14 cellular contexts compared by ENCODE assay signal in genomic region chr11:117384045-117384444, GRCh38. TPM values are rescaled to one million over a fixed set of nuclear protein-coding genes. Genes with fewer than 3 reads are reported as not detected.
DNase-seq lines count a peak whose midpoint lies in the region; ATAC-seq, FAIRE-seq and TF ChIP-seq lines count a peak whose summit lies in the region.
"Had no signal": no experiment of that assay in that cellular context is flagged by ENCODE, and none has a peak within 500 bp of the region (broad histone marks: within the 10 kb centered on the region; RNA-seq: fewer than 3 reads in every experiment).

No MANE protein-coding gene starts in this region.

- H3K4me1 ChIP-seq in aorta (ENCODE audit: control insufficient read depth in 1 of 2, insufficient read depth in 2 of 2, low read length in 2 of 2) = no peaks in the 10 kb centered on the region
- no peaks in the 10 kb centered on the region for H3K4me1 ChIP-seq in naive thymus-derived CD4-positive, alpha-beta T cell (ENCODE audit: control insufficient read depth in 2 of 2, insufficient read depth in 2 of 2, low read length in 2 of 2)

- FAIRE-seq in RCC 7860 (lab: Jason Lieb, UNC) = peak; percentile 57
- FAIRE-seq: D721Med had no signal

- H3K36me3 Mint-ChIP-seq in naive thymus-derived CD4-positive, alpha-beta T cell = peaks cover 5 to 75% (median 34%) of the 10 kb centered on the region in 5 donors

- no peaks in the 10 kb centered on the region for H3K9me3 ChIP-seq in aorta (ENCODE audit: control insufficient read depth, low read length)
- no peaks in the 10 kb centered on the region for H3K9me3 ChIP-seq in naive thymus-derived CD4-positive, alpha-beta T cell (ENCODE audit: control insufficient read depth in 2 of 3, low read length in 3 of 3)

- DNase-seq in EH (ENCODE audit: low read depth) = peak; percentile 91
- DNase-seq in RCC 7860 (ENCODE audit: low spot score) = peak; percentile 78
- DNase-seq in epithelial cell of esophagus (ENCODE audit: low read depth) = peak; percentile 96
- DNase-seq in non-pigmented ciliary epithelial cell (ENCODE audit: low read depth) = peak; percentile 79
- no peak for DNase-seq in aorta
- DNase-seq in naive thymus-derived CD4-positive, alpha-beta T cell = no peak
- no peak for DNase-seq in NCI-H1092 (lab: John Stamatoyannopoulos, UW)
- DNase-seq: activated CD4-positive, alpha-beta T cell treated with anti-CD3 and anti-CD28 coated beads, Interleukin-2, amount 50 U/mL, for 4 hours; MM.1S; naive B cell; NCI-H510A treated with DMSO at 0.1 percent for 48 hours; stimulated activated CD4-positive, alpha-beta T cell treated with anti-CD3 and anti-CD28 coated beads, Interleukin-12 subunit alpha, Interleukin-12 subunit beta, amount 100 ng/mL, for 4 hours had no signal

- POLR2A ChIA-PET in naive thymus-derived CD4-positive, alpha-beta T cell (lab: Charles Lee) = no interaction called here

- no peak overlapping the region for H3K27ac ChIP-seq in aorta (ENCODE audit: low read depth in 1 of 2, low read length in 2 of 2)
- H3K27ac ChIP-seq in naive thymus-derived CD4-positive, alpha-beta T cell (ENCODE audit: low read depth, low read length) = no peak overlapping the region

- H3K4me3 Mint-ChIP-seq in naive thymus-derived CD4-positive, alpha-beta T cell = no peak overlapping the region
- H3K4me3 Mint-ChIP-seq: naive B cell had no signal

- no peak overlapping the region for H3K4me3 ChIP-seq in epithelial cell of esophagus (ENCODE audit: low read length)
- H3K4me3 ChIP-seq in aorta (ENCODE audit: low read length in 2 of 2) = no peak overlapping the region
- no peak overlapping the region for H3K4me3 ChIP-seq in naive thymus-derived CD4-positive, alpha-beta T cell (ENCODE audit: low read length)

- H3K27me3 ChIP-seq in aorta (ENCODE audit: control insufficient read depth in 1 of 2, insufficient read depth in 2 of 2, low read length in 1 of 2) = no peaks in the 10 kb centered on the region
- H3K27me3 ChIP-seq in naive thymus-derived CD4-positive, alpha-beta T cell (ENCODE audit: control insufficient read depth in 2 of 2, insufficient read depth in 2 of 2, low read length in 2 of 2) = no peaks in the 10 kb centered on the region

- peaks cover 0 to 2% (median 0%) of the 10 kb centered on the region in 7 donors for H3K4me1 Mint-ChIP-seq in naive thymus-derived CD4-positive, alpha-beta T cell
- H3K4me1 Mint-ChIP-seq: naive B cell had no signal

- no peak for TF ChIP-seq CTCF in epithelial cell of esophagus (IDR thresholded peaks at IDR 0.05; ENCODE audit: insufficient read depth, low read depth, low read length, missing control alignments)

- H3K9me3 Mint-ChIP-seq in naive thymus-derived CD4-positive, alpha-beta T cell = no peaks in the 10 kb centered on the region
- H3K9me3 Mint-ChIP-seq: naive B cell had no signal

- ATAC-seq in HG02973 (IDR thresholded peaks at IDR 0.05; ENCODE audit: unreplicated experiment) = no peak
- no peak for ATAC-seq in aorta (ENCODE audit: low FRiP score)
- no peak for ATAC-seq in naive thymus-derived CD4-positive, alpha-beta T cell

- H3K27ac Mint-ChIP-seq in naive thymus-derived CD4-positive, alpha-beta T cell = peak overlapping the region in 1 of 9 donors; percentile 38

- intact Hi-C loops in aorta (cut with DNase I) = no loop called here
- intact Hi-C loops in naive thymus-derived CD4-positive, alpha-beta T cell (cut with micrococcal nuclease) = no loop called here

- CTCF ChIA-PET in naive thymus-derived CD4-positive, alpha-beta T cell (lab: Charles Lee) = no interaction called here

- H3K27me3 Mint-ChIP-seq in naive thymus-derived CD4-positive, alpha-beta T cell = no peaks in the 10 kb centered on the region
- H3K27me3 Mint-ChIP-seq: naive B cell had no signal

- WGBS in aorta, 2 donors = 48 to 50% methylated on average over 1 of the region's 1 CpG

- H3K36me3 ChIP-seq in aorta (ENCODE audit: control insufficient read depth in 1 of 2, insufficient read depth in 2 of 2, low read length in 1 of 2) = peaks cover 0 to 13% of the 10 kb centered on the region in 2 donors
- peaks cover 0 to 87% (median 7%) of the 10 kb centered on the region in 3 experiments for H3K36me3 ChIP-seq in naive thymus-derived CD4-positive, alpha-beta T cell (ENCODE audit: control insufficient read depth in 2 of 3, insufficient read depth in 3 of 3, low read length in 3 of 3)

RNA-seq across cellular contexts. Expression of gene CEP164, which starts 56.4 kb away (rescaled TPM):
- 10 to 100 TPM; 29.3 to 51.2 TPM for total RNA-seq in aorta
- 10 to 100 TPM in 1 of 2 donors, 1 to 10 TPM in 1; 7.1 to 41.8 TPM for polyA plus RNA-seq in aorta
- 10 to 100 TPM; 36.6 to 47.6 (median 36.8) TPM for total RNA-seq in naive thymus-derived CD4-positive, alpha-beta T cell
- polyA plus RNA-seq in naive thymus-derived CD4-positive, alpha-beta T cell = 10 to 100 TPM; 16.2 to 24.9 TPM

Comparison
In these comparisons a context has a peak if more than half of its experiments do, and no peak if none do; other contexts are left out.
1. DNase-seq: peak in EH (single experiment), RCC 7860 (single experiment), epithelial cell of esophagus (single experiment) and non-pigmented ciliary epithelial cell (single experiment); none in aorta (0 of 2), naive thymus-derived CD4-positive, alpha-beta T cell (0 of 9) and NCI-H1092 (single experiment).